ENCODE assay signal across 14 cellular contexts in the genomic region with DNA sequence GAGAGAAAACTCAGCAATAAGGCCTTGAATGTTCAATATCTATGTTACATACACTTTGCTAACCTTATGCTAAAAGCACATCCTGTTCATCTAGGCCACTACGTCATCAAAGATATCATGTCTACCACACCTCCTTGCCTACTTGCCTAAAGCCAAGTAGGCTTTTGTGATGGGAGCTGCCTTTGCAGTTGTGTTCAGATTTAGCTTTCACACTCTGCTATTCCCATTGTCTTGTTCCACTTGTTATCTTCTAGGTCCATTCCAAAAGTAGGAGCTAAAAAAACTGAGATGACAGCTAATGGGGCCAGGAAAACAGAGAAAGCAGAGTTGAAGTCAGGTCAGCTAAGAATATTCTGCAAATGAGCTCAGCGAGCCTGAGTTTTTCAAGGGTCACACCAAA.
"Had no signal": no experiment of that assay in that cellular context is flagged by ENCODE, and none has a peak within 500 bp of the region (broad histone marks: within the 10 kb centered on the region; RNA-seq: fewer than 3 reads in every experiment).

No MANE protein-coding gene starts in this region.

- H3K9me3 Mint-ChIP-seq: central memory CD8-positive, alpha-beta T cell; stimulated activated naive CD8-positive, alpha-beta T cell treated with anti-CD3 and anti-CD28 coated beads, Interleukin-15, amount 100 ng/mL, for 72 hours had no signal

- H3K27me3 Mint-ChIP-seq: central memory CD8-positive, alpha-beta T cell; naive B cell; stimulated activated naive B cell treated with anti-CD40 and anti-IgM and Interleukin-4, amounts not matched to agents 10 μg/mL and 1 μg/mL and 100 μg/mL, for 72 hours; stimulated activated naive CD8-positive, alpha-beta T cell treated with anti-CD3 and anti-CD28 coated beads, Interleukin-15, amount 100 ng/mL, for 72 hours had no signal

- H3K27me3 ChIP-seq: body of pancreas, neutrophil, ovary, testis, tibial nerve had no signal

- H3K4me3 Mint-ChIP-seq: central memory CD8-positive, alpha-beta T cell; endodermal cell; naive B cell; stimulated activated naive B cell treated with anti-CD40 and anti-IgM and Interleukin-4, amounts not matched to agents 10 μg/mL and 1 μg/mL and 100 μg/mL, for 72 hours; stimulated activated naive CD8-positive, alpha-beta T cell treated with anti-CD3 and anti-CD28 coated beads, Interleukin-15, amount 100 ng/mL, for 72 hours had no signal

- H3K4me3 ChIP-seq: body of pancreas, ovary, testis, tibial nerve had no signal

- H3K27ac ChIP-seq: body of pancreas, neutrophil, ovary, testis, tibial nerve had no signal

- H3K4me1 ChIP-seq: body of pancreas, testis had no signal

- H3K27ac Mint-ChIP-seq: endodermal cell; naive B cell; stimulated activated naive B cell treated with anti-CD40 and anti-IgM and Interleukin-4, amounts not matched to agents 10 μg/mL and 1 μg/mL and 100 μg/mL, for 72 hours; stimulated activated naive CD8-positive, alpha-beta T cell treated with anti-CD3 and anti-CD28 coated beads, Interleukin-15, amount 100 ng/mL, for 72 hours had no signal

- H3K36me3 Mint-ChIP-seq: naive B cell; stimulated activated naive B cell treated with anti-CD40 and anti-IgM and Interleukin-4, amounts not matched to agents 10 μg/mL and 1 μg/mL and 100 μg/mL, for 72 hours had no signal

- H3K36me3 ChIP-seq: neutrophil, ovary, tibial nerve had no signal

- DNase-seq: body of pancreas; endodermal cell; islet precursor cell; naive B cell; ovary; stimulated activated CD4-positive, alpha-beta T cell treated with anti-CD3 and anti-CD28 coated beads, Interleukin-2, amount 100 ng/mL, for 24 hours; stimulated activated CD4-positive, alpha-beta T cell treated with anti-CD3 and anti-CD28 coated beads, Interleukin-4, amount 100 ng/mL, for 4 hours; stimulated activated naive B cell treated with anti-CD40 and anti-IgM and Interleukin-4, amounts not matched to agents 10 μg/mL and 1 μg/mL and 100 μg/mL, for 72 hours; stimulated activated naive CD8-positive, alpha-beta T cell treated with anti-CD3 and anti-CD28 coated beads, Interleukin-15, amount 100 ng/mL, for 72 hours; testis had no signal

- H3K9me3 ChIP-seq: body of pancreas, neutrophil, ovary, testis, tibial nerve had no signal

- ATAC-seq: body of pancreas; sciatic nerve; stimulated activated naive B cell treated with anti-CD40 and anti-IgM and Interleukin-4, amounts not matched to agents 10 μg/mL and 1 μg/mL and 100 μg/mL, for 72 hours; stimulated activated naive CD8-positive, alpha-beta T cell treated with anti-CD3 and anti-CD28 coated beads, Interleukin-15, amount 100 ng/mL, for 72 hours had no signal

- H3K4me1 Mint-ChIP-seq: central memory CD8-positive, alpha-beta T cell; naive B cell; stimulated activated naive B cell treated with anti-CD40 and anti-IgM and Interleukin-4, amounts not matched to agents 10 μg/mL and 1 μg/mL and 100 μg/mL, for 72 hours; stimulated activated naive CD8-positive, alpha-beta T cell treated with anti-CD3 and anti-CD28 coated beads, Interleukin-15, amount 100 ng/mL, for 72 hours had no signal
